In genomic region chr7:5523712-5524561, GRCh38 we compare ENCODE assay signal across 8 cellular contexts. TPM values are rescaled to one million over a fixed set of nuclear protein-coding genes. Genes with fewer than 3 reads are reported as not detected.
DNase-seq lines count a peak whose midpoint lies in the region; ATAC-seq, FAIRE-seq and TF ChIP-seq lines count a peak whose summit lies in the region.
"Not testable (repeated sequence)": the region's sequence is repeated elsewhere in the genome, so short reads cannot be mapped to it uniquely, and the experiment has no call there.

No MANE protein-coding gene starts in this region.

- H3K9me2 ChIP-seq in neural cell (ENCODE audit: insufficient read depth, low read length) = not testable (repeated sequence)

- not testable (repeated sequence) for H3K9me1 ChIP-seq in IMR-90 (ENCODE audit: insufficient read depth, low read length)

- FAIRE-seq in bronchial epithelial cell (lab: Jason Lieb, UNC) = not testable (repeated sequence)

- not testable (repeated sequence) for H2AK5ac ChIP-seq in IMR-90 (ENCODE audit: low read depth, low read length)

- not testable (repeated sequence) for TF ChIP-seq CTCF in IMR-90 (conservative IDR thresholded peaks at IDR 0.05; ENCODE audit: low read depth, low read length); bronchial epithelial cell (IDR thresholded peaks at IDR 0.05; ENCODE audit: insufficient read depth, low read length, severe bottlenecking); neural cell (IDR thresholded peaks at IDR 0.05; ENCODE audit: poor library complexity, severe bottlenecking); thoracic aorta (IDR thresholded peaks at IDR 0.05)

- H3K36me3 ChIP-seq in IMR-90 (ENCODE audit: control insufficient read depth, insufficient read depth, low read length) (peaks cover 32% of the 10 kb centered on the region), bronchial epithelial cell (ENCODE audit: control insufficient read depth, insufficient read depth, low read length) (peaks cover 11% of the 10 kb centered on the region), neural cell (ENCODE audit: insufficient read depth, low read length) (peaks cover 21% of the 10 kb centered on the region), thoracic aorta (peaks cover 34% of the 10 kb centered on the region)

- H3K4me3 Mint-ChIP-seq in activated CD8-positive, alpha-beta memory T cell treated with anti-CD3 and anti-CD28 coated beads, Interleukin-2, amount 10 ng/mL, durations not matched to agents 7 days and 5 days = peak overlapping the region; percentile 16

- not testable (repeated sequence) for H2BK20ac ChIP-seq in IMR-90 (ENCODE audit: low read depth, low read length)

- not testable (repeated sequence) for H4K8ac ChIP-seq in IMR-90 (ENCODE audit: low read depth in 2 of 2, low read length in 2 of 2)

- intact Hi-C loops in IMR-90 (cut with micrococcal nuclease) = not testable (repeated sequence)

- not testable (repeated sequence) for H3K9me3 ChIP-seq in IMR-90 (ENCODE audit: control insufficient read depth, insufficient read depth, low read length); neural cell (ENCODE audit: low read length); thoracic aorta

- H4K91ac ChIP-seq in IMR-90 (ENCODE audit: insufficient read depth, low read depth, low read length) = not testable (repeated sequence)

- peaks cover 43% of the 10 kb centered on the region for H3K36me3 Mint-ChIP-seq in activated CD8-positive, alpha-beta memory T cell treated with anti-CD3 and anti-CD28 coated beads, Interleukin-2, amount 10 ng/mL, durations not matched to agents 7 days and 5 days

- in situ Hi-C loops in IMR-90 (cut with MboI; ENCODE audit: low sequenced_read_pairs) = not testable (repeated sequence)

- H3K79me2 ChIP-seq in neural cell (replicated peaks; ENCODE audit: insufficient read depth, low read length) = peaks cover 59% of the 10 kb centered on the region

- peaks cover 14% of the 10 kb centered on the region for H3F3A ChIP-seq in neural cell (ENCODE audit: insufficient read depth, low read length, poor library complexity, severe bottlenecking)

- not testable (repeated sequence) for H2AK9ac ChIP-seq in IMR-90 (replicated peaks; ENCODE audit: low read depth, low read length, poor library complexity)

- H3K27ac Mint-ChIP-seq in activated CD8-positive, alpha-beta memory T cell treated with anti-CD3 and anti-CD28 coated beads, Interleukin-2, amount 10 ng/mL, durations not matched to agents 7 days and 5 days = peak overlapping the region; percentile 72

- H2BK5ac ChIP-seq in IMR-90 (ENCODE audit: low read depth, low read length, poor library complexity, severe bottlenecking) = not testable (repeated sequence)

- H3K27me3 ChIP-seq in IMR-90 (ENCODE audit: control insufficient read depth, insufficient read depth, low read length); bronchial epithelial cell (ENCODE audit: control insufficient read depth, insufficient read depth, low read length); neural cell (ENCODE audit: insufficient read depth, low read depth, low read length); thoracic aorta (replicated peaks; ENCODE audit: insufficient read depth): not testable (repeated sequence)

- H3K4ac ChIP-seq in IMR-90 (ENCODE audit: low read depth, low read length) = not testable (repeated sequence)

- not testable (repeated sequence) for H3K9me3 Mint-ChIP-seq in activated CD8-positive, alpha-beta memory T cell treated with anti-CD3 and anti-CD28 coated beads, Interleukin-2, amount 10 ng/mL, durations not matched to agents 7 days and 5 days (ENCODE audit: low read depth)

- not testable (repeated sequence) for H3K9ac ChIP-seq in IMR-90 (ENCODE audit: low read depth, low read length); neural cell (ENCODE audit: low read length)

- not testable (repeated sequence) for H3K4me2 ChIP-seq in IMR-90 (ENCODE audit: low read depth, low read length); neural cell (ENCODE audit: low read length)

- POLR2A ChIA-PET in IMR-90 (lab: Charles Lee; ENCODE audit: unreplicated experiment) = interaction anchor here (0.6 to 1.2 kb wide), 6 partner anchors 8 to 36 kb away, joined by 3 to 4 read pairs (median 3); no protein-coding TSS in a partner anchor

- CTCF ChIA-PET in IMR-90 (lab: Yijun Ruan, JAX) = interaction anchor here (0.7 to 0.8 kb wide), 2 partner anchors 35 to 1097 kb away, joined by 3 read pairs; no protein-coding TSS in a partner anchor
- CTCF ChIA-PET in activated CD8-positive, alpha-beta memory T cell treated with anti-CD3 and anti-CD28 coated beads, Interleukin-2, amount 10 ng/mL, durations not matched to agents 7 days and 5 days (lab: Charles Lee) = interaction anchor here (0.6 to 5.1 kb wide), 3 partner anchors 30 to 253 kb away, joined by 3 to 46 read pairs (median 4); no protein-coding TSS in a partner anchor

- not testable (repeated sequence) for H3K56ac ChIP-seq in IMR-90 (ENCODE audit: extremely low read depth, insufficient read depth, low read length)

- H2AFZ ChIP-seq in IMR-90 (replicated peaks; ENCODE audit: low read length, poor library complexity); neural cell (ENCODE audit: low read depth, low read length): not testable (repeated sequence)

- dilution Hi-C loops in IMR-90 (cut with HindIII; ENCODE audit: low sequenced_read_pairs, unreplicated experiment) = not testable (repeated sequence)

- not testable (repeated sequence) for H2BK120ac ChIP-seq in IMR-90 (ENCODE audit: low read depth, low read length)

- H4K20me1 ChIP-seq in IMR-90 (ENCODE audit: insufficient read depth, low read length) = peaks cover 60% of the 10 kb centered on the region
- H4K20me1 ChIP-seq in neural cell (ENCODE audit: insufficient read depth) = peaks cover 44% of the 10 kb centered on the region

- WGBS in IMR-90 (ENCODE audit: extremely low coverage in 2 of 2, insufficient read length in 1 of 2), 2 experiments = 78% methylated on average over 9 of the region's 17 CpGs; no CpG with 5 or more reads in 1 of the 2 experiments

- not testable (repeated sequence) for H3K27ac ChIP-seq in IMR-90 (ENCODE audit: insufficient read depth, low read length); neural cell (ENCODE audit: low read length); thoracic aorta

- H2BK15ac ChIP-seq in IMR-90 (ENCODE audit: low read depth, low read length) = not testable (repeated sequence)

- BruUV-seq in IMR-90 (replicated peaks; lab: Mats Ljungman, UMichigan) = not testable (repeated sequence)

- H3K27me3 Mint-ChIP-seq in activated CD8-positive, alpha-beta memory T cell treated with anti-CD3 and anti-CD28 coated beads, Interleukin-2, amount 10 ng/mL, durations not matched to agents 7 days and 5 days = not testable (repeated sequence)

- H4K5ac ChIP-seq in IMR-90 (ENCODE audit: low read depth, low read length) = not testable (repeated sequence)

- TF ChIP-seq EP300 in neural cell (conservative IDR thresholded peaks at IDR 0.05; ENCODE audit: poor library complexity, severe bottlenecking) = not testable (repeated sequence)

- H3K4me3 ChIP-seq in IMR-90 (ENCODE audit: insufficient read depth, low read depth, low read length); bronchial epithelial cell (ENCODE audit: low read depth, low read length); neural cell (ENCODE audit: low read length); thoracic aorta: not testable (repeated sequence)

- H3K14ac ChIP-seq in IMR-90 (replicated peaks; ENCODE audit: low read depth, low read length) = not testable (repeated sequence)

- H3K4me1 Mint-ChIP-seq in activated CD8-positive, alpha-beta memory T cell treated with anti-CD3 and anti-CD28 coated beads, Interleukin-2, amount 10 ng/mL, durations not matched to agents 7 days and 5 days = peaks cover 30% of the 10 kb centered on the region

- TF ChIP-seq RAD21 in IMR-90 (IDR thresholded peaks at IDR 0.05; ENCODE audit: low read length); neural cell (conservative IDR thresholded peaks at IDR 0.05): not testable (repeated sequence)

- peak; percentile 51 for DNase-seq in DMS 273 treated with DMSO at 0.1 percent for 48 hours (lab: John Stamatoyannopoulos, UW)
- peak; percentile 63 for DNase-seq in IMR-90
- DNase-seq in SK-N-DZ (ENCODE audit: low spot score) = peak; percentile 67
- peak; percentile 62 for DNase-seq in activated CD8-positive, alpha-beta memory T cell treated with anti-CD3 and anti-CD28 coated beads, Interleukin-2, amount 10 ng/mL, durations not matched to agents 7 days and 5 days
- peak; percentile 64 for DNase-seq in bronchial epithelial cell (ENCODE audit: low read depth)
- peak; percentile 59 for DNase-seq in foreskin melanocyte
- not testable (repeated sequence) for DNase-seq in thoracic aorta (ENCODE audit: low spot score)

- ATAC-seq in IMR-90 (ENCODE audit: low read depth) = peak; percentile 0
- ATAC-seq in activated CD8-positive, alpha-beta memory T cell treated with anti-CD3 and anti-CD28 coated beads, Interleukin-2, amount 10 ng/mL, durations not matched to agents 7 days and 5 days = not testable (repeated sequence)
- peak; percentile 14 for ATAC-seq in thoracic aorta (ENCODE audit: insufficient number of reproducible peaks, low FRiP score, low read depth)

- peak; percentile 50 for TF ChIP-seq POLR2A in IMR-90 (IDR thresholded peaks at IDR 0.05; ENCODE audit: low read depth, low read length)

- not testable (repeated sequence) for H3K23ac ChIP-seq in IMR-90 (ENCODE audit: low read depth, low read length)

- not testable (repeated sequence) for H3K4me1 ChIP-seq in IMR-90 (ENCODE audit: control insufficient read depth, insufficient read depth, low read length); thoracic aorta (ENCODE audit: control insufficient read depth in 1 of 2, low read depth in 2 of 2)

- H3K18ac ChIP-seq in IMR-90 (ENCODE audit: low read depth, low read length) = not testable (repeated sequence)

- peaks cover 0 to 27% of the 10 kb centered on the region in 2 experiments; a peak in 2 of 4 replicates for H3K79me1 ChIP-seq in IMR-90 (ENCODE audit: low read depth in 1 of 2, low read length in 2 of 2)

RNA-seq across cellular contexts. Expression of gene ACTB, which starts 6.5 kb away (rescaled TPM):
- total RNA-seq in IMR-90 (2012; rRNA removed) (7,721 and 7,727 TPM in 2 replicates), bronchial epithelial cell (1,767 and 1,838 TPM in 2 replicates), thoracic aorta (over 10,000 TPM in 1 of 2 donors, 1,000 to 10,000 TPM in 1; 7,643 to 10,126 TPM)
- polyA plus RNA-seq in IMR-90 (2012; rRNA removed) (9,060 and 9,985 TPM in 2 replicates), neural cell (1,962 and 2,032 TPM in 2 replicates)
- 16,337 and 21,423 TPM in 2 replicates for polyA plus RNA-seq in IMR-90 (2012; cell fraction: cytosol; rRNA removed)
- 3,466 and 15,446 TPM in 2 replicates for polyA plus RNA-seq in IMR-90 (2012; cell fraction: nucleus; rRNA removed; ENCODE audit: low replicate concordance)
- polyA plus RNA-seq in SK-N-DZ (2014; cell fraction: cytosol; rRNA removed) = 1,790 and 2,058 TPM in 2 replicates
- polyA plus RNA-seq in SK-N-DZ (2014; cell fraction: nucleus; rRNA removed) = 1,150 and 2,442 TPM in 2 replicates
- over 10,000 TPM; 10,813 to 11,083 TPM for total RNA-seq in activated CD8-positive, alpha-beta memory T cell treated with anti-CD3 and anti-CD28 coated beads, Interleukin-2, amount 10 ng/mL, durations not matched to agents 7 days and 5 days
- 2,211 and 2,349 TPM in 2 replicates for polyA minus RNA-seq in neural cell

RNA-seq across cellular contexts. Expression of gene FBXL18, which starts 10.3 kb away (rescaled TPM):
- total RNA-seq in IMR-90 (2012; rRNA removed) (2.0 and 2.2 TPM in 2 replicates), bronchial epithelial cell (3.2 and 5.1 TPM in 2 replicates), thoracic aorta (1 to 10 TPM; 7.2 to 8.1 TPM)
- polyA plus RNA-seq in IMR-90 (2012; rRNA removed) (6.4 and 8.7 TPM in 2 replicates), neural cell (1.1 and 2.8 TPM in 2 replicates)
- 3.8 and 7.0 TPM in 2 replicates for polyA plus RNA-seq in IMR-90 (2012; cell fraction: cytosol; rRNA removed)
- polyA plus RNA-seq in IMR-90 (2012; cell fraction: nucleus; rRNA removed; ENCODE audit: low replicate concordance) = 7.2 and 21.7 TPM in 2 replicates
- polyA plus RNA-seq in SK-N-DZ (2014; cell fraction: cytosol; rRNA removed) = 6.6 and 10.6 TPM in 2 replicates
- 4.4 and 5.9 TPM in 2 replicates for polyA plus RNA-seq in SK-N-DZ (2014; cell fraction: nucleus; rRNA removed)
- 10 to 100 TPM; 14.2 to 14.3 TPM for total RNA-seq in activated CD8-positive, alpha-beta memory T cell treated with anti-CD3 and anti-CD28 coated beads, Interleukin-2, amount 10 ng/mL, durations not matched to agents 7 days and 5 days
- 9.5 and 11.2 TPM in 2 replicates for polyA minus RNA-seq in neural cell
